In genomic region chr2:191758420-191759199, GRCh38 we compare ENCODE assay signal across 9 cellular contexts.
DNase-seq lines count a peak whose midpoint lies in the region.
"Had no signal": no experiment of that assay in that cellular context is flagged by ENCODE, and none has a peak within 500 bp of the region (broad histone marks: within the 10 kb centered on the region; RNA-seq: fewer than 3 reads in every experiment).

No MANE protein-coding gene starts in this region.

- H3K27ac Mint-ChIP-seq in immature natural killer cell, result no peak overlapping the region

- peak overlapping the region in 2 of 5 donors; percentile 11 for H3K4me3 Mint-ChIP-seq in immature natural killer cell

- DNase-seq in NCI-H1092 treated with DMSO at 0.1 percent for 48 hours (lab: John Stamatoyannopoulos, UW), result peak; percentile 7
- no peak for DNase-seq in NCI-H1092 (lab: John Stamatoyannopoulos, UW)
- peak; percentile 60 to 78 for DNase-seq in HAP-1 (ENCODE audit: low spot score in 2 of 2)
- peak; percentile 95 to 97 for DNase-seq in Kasumi-1 (lab: John Stamatoyannopoulos, UW)
- DNase-seq in SW480 (ENCODE audit: low spot score), result peak; percentile 66
- DNase-seq in amniotic epithelial cell (ENCODE audit: low read depth), result peak; percentile 44
- peak; percentile 18 to 47 (median 40) for DNase-seq in immature natural killer cell
- peak; percentile 17 for DNase-seq in stimulated activated CD8-positive, alpha-beta memory T cell treated with anti-CD3 and anti-CD28 coated beads, Interleukin-12 subunit alpha, Interleukin-12 subunit beta, amount 100 ng/mL, for 24 hours (ENCODE audit: extremely low read depth)

- H3K36me3 Mint-ChIP-seq in immature natural killer cell, result no peaks in the 10 kb centered on the region

- H3K27me3 Mint-ChIP-seq in immature natural killer cell (ENCODE audit: low read depth in 3 of 3), result peaks cover 2 to 3% (median 2%) of the 10 kb centered on the region in 3 donors

- H3K4me1 ChIP-seq in HAP-1, result no peaks in the 10 kb centered on the region

- in situ Hi-C loops in HAP-1 (cut with MboI; ENCODE audit: low sequenced_read_pairs), result no loop called here

- no peak overlapping the region for H3K4me3 ChIP-seq in HAP-1
- H3K4me3 ChIP-seq: BLaER1 treated with 17β-estradiol and CSF1 and Interleukin-3, amounts not matched to agents 10 nM and 100 nM had no signal

- H3K36me3 ChIP-seq in HAP-1 (replicated peaks), result no peaks in the 10 kb centered on the region
- H3K36me3 ChIP-seq: BLaER1 treated with 17β-estradiol and CSF1 and Interleukin-3, amounts not matched to agents 10 nM and 100 nM had no signal

- H3K27me3 ChIP-seq in HAP-1 (ENCODE audit: low read depth), result no peaks in the 10 kb centered on the region
- H3K27me3 ChIP-seq: BLaER1 treated with 17β-estradiol and CSF1 and Interleukin-3, amounts not matched to agents 10 nM and 100 nM had no signal

- H3K4me1 Mint-ChIP-seq in immature natural killer cell, result peaks cover 4 to 7% of the 10 kb centered on the region in 2 donors

- peaks cover 0 to 2% (median 0%) of the 10 kb centered on the region in 6 donors for H3K9me3 Mint-ChIP-seq in immature natural killer cell

- H3K9me3 ChIP-seq in HAP-1, result no peaks in the 10 kb centered on the region
- H3K9me3 ChIP-seq: BLaER1 treated with 17β-estradiol and CSF1 and Interleukin-3, amounts not matched to agents 10 nM and 100 nM had no signal
